ENCODE assay signal across 22 cellular contexts in the genomic region with DNA sequence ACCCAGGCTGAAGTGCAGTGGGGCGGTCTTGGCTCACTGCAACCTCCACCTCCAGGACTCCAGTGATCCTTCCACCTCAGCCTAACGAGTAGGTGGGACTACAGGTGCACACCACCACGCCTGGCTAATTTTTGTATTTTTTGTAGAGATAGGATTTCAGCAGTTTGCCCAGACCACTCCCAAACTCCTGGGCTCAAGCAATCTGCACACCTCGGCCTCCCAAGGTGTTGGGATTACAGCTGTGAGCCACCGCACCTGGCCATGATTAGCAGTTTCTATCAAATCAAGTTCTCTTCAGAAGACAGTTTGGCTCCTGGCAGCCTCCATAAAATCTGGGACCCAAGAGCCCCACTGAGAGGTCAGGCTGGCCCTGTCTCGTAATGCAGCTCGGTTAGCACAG. TPM values are rescaled to one million over a fixed set of nuclear protein-coding genes. Genes with fewer than 3 reads are reported as not detected.
DNase-seq lines count a peak whose midpoint lies in the region; ATAC-seq, FAIRE-seq and TF ChIP-seq lines count a peak whose summit lies in the region.
"Had no signal": no experiment of that assay in that cellular context is flagged by ENCODE, and none has a peak within 500 bp of the region (broad histone marks: within the 10 kb centered on the region; RNA-seq: fewer than 3 reads in every experiment).

No MANE protein-coding gene starts in this region.

- intact Hi-C loops in HepG2 (cut with micrococcal nuclease; ENCODE audit: unreplicated experiment) = no loop called here
- intact Hi-C loops in right lobe of liver (cut with DNase I) = no loop called here
- intact Hi-C loops in sigmoid colon (cut with DNase I) = no loop called here
- intact Hi-C loops in sciatic nerve (cut with DNase I) = no loop called here
- intact Hi-C loops in stomach (cut with DNase I; ENCODE audit: low total_unique reads) = no loop called here

- H3K36me3 Mint-ChIP-seq in brain = peaks cover 7% of the 10 kb centered on the region
- H3K36me3 Mint-ChIP-seq: CD4-positive, CD25-positive, alpha-beta regulatory T cell; IgD-negative memory B cell had no signal

- H3K9ac ChIP-seq in HepG2 (ENCODE audit: insufficient read depth, low read depth, low read length) = no peak overlapping the region

- no peak overlapping the region for H2AFZ ChIP-seq in HepG2 (ENCODE audit: low read length)

- DNase-seq in HepG2 (ENCODE audit: low spot score) (no peak), right lobe of liver (no peak), islet precursor cell (peak; percentile 24), sigmoid colon (peak; percentile 30), GM19239 (ENCODE audit: insufficient read length, low spot score) (no peak), sciatic nerve (ENCODE audit: low spot score) (no peak), stomach (no peak)
- DNase-seq: BE2C; C1 segment of cervical spinal cord; CD4-positive, CD25-positive, alpha-beta regulatory T cell; CD8-positive, alpha-beta memory T cell; COR-L47; KG1 had no signal

- H3K9me3 ChIP-seq in HepG2 (ENCODE audit: low read length) (no peaks in the 10 kb centered on the region), right lobe of liver (no peaks in the 10 kb centered on the region), sigmoid colon (no peaks in the 10 kb centered on the region), stomach (no peaks in the 10 kb centered on the region)
- H3K9me3 ChIP-seq: BE2C had no signal

- H3K27ac ChIP-seq in HepG2 (ENCODE audit: extremely low read length, insufficient read depth, low read length) = no peak overlapping the region
- H3K27ac ChIP-seq in right lobe of liver = no peak overlapping the region
- no peak overlapping the region for H3K27ac ChIP-seq in sigmoid colon
- no peak overlapping the region for H3K27ac ChIP-seq in stomach

- CTCF ChIA-PET in HepG2 (lab: Yijun Ruan, JAX; ENCODE audit: low intra/inter-chr PET ratio, low total read pairs) = no interaction called here

- TF ChIP-seq CTCF in HepG2 (CRISPR knock-in tag; IDR thresholded peaks at IDR 0.05) = no peak
- TF ChIP-seq CTCF in right lobe of liver (IDR thresholded peaks at IDR 0.05) = no peak
- no peak for TF ChIP-seq CTCF in brain (conservative IDR thresholded peaks at IDR 0.05)
- TF ChIP-seq CTCF in sigmoid colon (IDR thresholded peaks at IDR 0.05) = no peak
- no peak for TF ChIP-seq CTCF in stomach (IDR thresholded peaks at IDR 0.05)

- H3K4me1 ChIP-seq in HepG2 (ENCODE audit: insufficient read depth, low read length) (peaks cover 4% of the 10 kb centered on the region; the same call in 1 of the 2 replicates), right lobe of liver (no peaks in the 10 kb centered on the region), sigmoid colon (no peaks in the 10 kb centered on the region), stomach (no peaks in the 10 kb centered on the region)
- H3K4me1 ChIP-seq: BE2C had no signal

- peaks cover 32% of the 10 kb centered on the region for H3K4me1 Mint-ChIP-seq in brain
- H3K4me1 Mint-ChIP-seq: CD4-positive, CD25-positive, alpha-beta regulatory T cell; CD8-positive, alpha-beta memory T cell had no signal

- BruUV-seq in HepG2 (replicated peaks; lab: Mats Ljungman, UMichigan) = no TSS peak

- POLR2A ChIA-PET in HepG2 (lab: Yijun Ruan, JAX) = no interaction called here

- H4K20me1 ChIP-seq in HepG2 (ENCODE audit: insufficient read depth, low read length) = no peaks in the 10 kb centered on the region

- peak overlapping the region; percentile 26 to 87 (median 37) for H3K27ac Mint-ChIP-seq in brain
- H3K27ac Mint-ChIP-seq: CD4-positive, CD25-positive, alpha-beta regulatory T cell; HFFc6 had no signal

- TF ChIP-seq RAD21 in HepG2 (CRISPR knock-in tag; IDR thresholded peaks at IDR 0.05) = no peak

- 0 out of 2 replicates have a peak overlapping the region, but pooled peaks have one; percentile 13 for H3K4me2 ChIP-seq in HepG2 (ENCODE audit: low read depth, low read length)

- WGBS in HepG2 (ENCODE audit: low lambda C conversion rate) = 49% methylated on average over 7 of the region's 7 CpGs
- 63% methylated on average over 3 of the region's 7 CpGs for WGBS in right lobe of liver (ENCODE audit: insufficient coverage, low coverage, low lambda C conversion rate, missing lambda C conversion rate)
- WGBS in sigmoid colon, 2 donors = 92 to 93% methylated on average over 7 of the region's 7 CpGs
- WGBS in stomach, 5 donors = 94 to 96% (median 94%) methylated on average over 7 of the region's 7 CpGs

- no peaks in the 10 kb centered on the region for H3K9me3 Mint-ChIP-seq in brain
- H3K9me3 Mint-ChIP-seq: CD4-positive, CD25-positive, alpha-beta regulatory T cell; CD8-positive, alpha-beta memory T cell; HFFc6 had no signal

- ATAC-seq in HepG2 (no peak), right lobe of liver (no peak), sciatic nerve (no peak)
- ATAC-seq: HCT116 had no signal

- H3K4me3 ChIP-seq in HepG2 (replicated peaks in 1 of 3; ENCODE audit: insufficient read depth in 1 of 3, low read depth in 2 of 3, low read length in 3 of 3) = no peak overlapping the region; a peak in 1 of 6 replicates
- no peak overlapping the region for H3K4me3 ChIP-seq in right lobe of liver
- no peak overlapping the region for H3K4me3 ChIP-seq in sigmoid colon
- no peak overlapping the region for H3K4me3 ChIP-seq in stomach

- TF ChIP-seq POLR2A in HepG2 (IDR thresholded peaks at IDR 0.05; ENCODE audit: insufficient read depth in 1 of 2, low read depth in 2 of 2, low read length in 2 of 2) (no peak), right lobe of liver (IDR thresholded peaks at IDR 0.05) (no peak), sigmoid colon (IDR thresholded peaks at IDR 0.05) (no peak), stomach (IDR thresholded peaks at IDR 0.05) (no peak)

- TF ChIP-seq EP300 in HepG2 (IDR thresholded peaks at IDR 0.05; ENCODE audit: low read depth in 2 of 2, low read length in 2 of 2) (no peak), HepG2 (CRISPR knock-in tag; IDR thresholded peaks at IDR 0.05; ENCODE audit: borderline replicate concordance) (no peak), sigmoid colon (IDR thresholded peaks at IDR 0.05) (no peak), stomach (IDR thresholded peaks at IDR 0.05) (no peak)

- H3K27me3 ChIP-seq in HepG2 (ENCODE audit: control insufficient read depth in 1 of 2, insufficient read depth in 2 of 2, low read length in 2 of 2) (peaks cover 1 to 7% of the 10 kb centered on the region in 2 experiments), right lobe of liver (no peaks in the 10 kb centered on the region), sigmoid colon (no peaks in the 10 kb centered on the region), stomach (no peaks in the 10 kb centered on the region)
- H3K27me3 ChIP-seq: BE2C had no signal

- H3K36me3 ChIP-seq in HepG2 (replicated peaks in 1 of 2; ENCODE audit: control insufficient read depth in 1 of 2, insufficient read depth in 2 of 2, low read length in 2 of 2) (no peaks in the 10 kb centered on the region), right lobe of liver (no peaks in the 10 kb centered on the region), sigmoid colon (no peaks in the 10 kb centered on the region), stomach (no peaks in the 10 kb centered on the region)
- H3K36me3 ChIP-seq: BE2C had no signal

- in situ Hi-C loops in HepG2 (cut with HindIII; ENCODE audit: extremely low pct_ligation_motif_present, low pct_unique_long_range_greater_than_20kb) = no loop called here

- H3K4me3 Mint-ChIP-seq in brain = peak overlapping the region in 1 of 5 experiments; percentile 60
- H3K4me3 Mint-ChIP-seq: CD4-positive, CD25-positive, alpha-beta regulatory T cell; CD8-positive, alpha-beta memory T cell; HFFc6 had no signal

- no peaks in the 10 kb centered on the region for H3K79me2 ChIP-seq in HepG2 (ENCODE audit: insufficient read depth, low read length)

- FAIRE-seq in HepG2 (lab: Jason Lieb, UNC) (no peak), GM19239 (lab: Jason Lieb, UNC) (no peak)
- FAIRE-seq: G401.6, GM12892, GM18507, H54, HTR-8/SVneo had no signal

- H3K27me3 Mint-ChIP-seq in brain = no peaks in the 10 kb centered on the region

TF ChIP-seq in HepG2, 621 proteins besides CTCF, POLR2A, EP300 and RAD21 (continues in another document):
- TF ChIP-seq TBX3 (IDR thresholded peaks at IDR 0.05; ENCODE audit: borderline replicate concordance) = no peak

RNA-seq across cellular contexts. Expression of a gene that starts 26.4 kb away (rescaled TPM):
- total RNA-seq in HepG2 (2016; rRNA removed; fragmentation: Illumina TruSeq; extraction: Trizol) (4.2 and 7.0 TPM in 2 replicates), right lobe of liver (10 to 100 TPM in 3 of 6 experiments, 1 to 10 TPM in 3; 8.9 to 17.5 (median 10.0) TPM), sigmoid colon (10 to 100 TPM; 31.6 to 51.7 (median 34.7) TPM), sciatic nerve (60.9 TPM), stomach (100 to 1,000 TPM in 2 of 5 donors, 10 to 100 TPM in 3; 38.8 to 327 (median 96.2) TPM)
- 1.8 and 2.6 TPM in 2 replicates for total RNA-seq in HepG2 (2016; cell fraction: cytosol; rRNA removed; fragmentation: Illumina TruSeq; extraction: Trizol; ENCODE audit: low read depth)
- total RNA-seq in HepG2 (2016; cell fraction: insoluble cytoplasmic fraction; rRNA removed; fragmentation: Illumina TruSeq; extraction: Trizol) = 3.7 and 4.1 TPM in 2 replicates
- total RNA-seq in HepG2 (2016; cell fraction: membrane; rRNA removed; fragmentation: Illumina TruSeq; extraction: Trizol) = 1.2 and 1.3 TPM in 2 replicates
- 5.2 and 6.5 TPM in 2 replicates for total RNA-seq in HepG2 (2016; cell fraction: nucleus; rRNA removed; fragmentation: Illumina TruSeq; extraction: Trizol)
- polyA plus RNA-seq in HepG2 (2011; rRNA removed) (2.1 and 2.9 TPM in 2 replicates), brain (ENCODE audit: insufficient read depth, low read depth, low replicate concordance) (17.8 TPM), sigmoid colon (10 to 100 TPM; 19.8 to 26.8 (median 25.5) TPM), stomach (10 to 100 TPM; 11.2 to 26.1 (median 24.8) TPM)
- polyA plus RNA-seq in HepG2 (2011; cell fraction: cytosol; rRNA removed) = 2.1 and 2.4 TPM in 2 replicates
- 2.8 and 4.0 TPM in 2 replicates for polyA plus RNA-seq in HepG2 (2011; cell fraction: nucleus; rRNA removed)
- 1.9 and 2.8 TPM in 2 replicates for polyA plus RNA-seq in HepG2 (2012)
- 0.27 and 0.29 TPM in 2 replicates for polyA plus RNA-seq in HepG2 (2016; cell fraction: cytosol; fragmentation: Illumina TruSeq; extraction: Trizol; ENCODE audit: low read depth)
- 2.8 and 2.9 TPM in 2 replicates for polyA plus RNA-seq in HepG2 (2016; cell fraction: insoluble cytoplasmic fraction; fragmentation: Illumina TruSeq; extraction: Trizol; ENCODE audit: low read depth)
- polyA plus RNA-seq in HepG2 (2016; cell fraction: membrane; fragmentation: Illumina TruSeq; extraction: Trizol; ENCODE audit: low read depth) = 0.50 and 0.55 TPM in 2 replicates
- polyA plus RNA-seq in HepG2 (2016; cell fraction: nucleus; fragmentation: Illumina TruSeq; extraction: Trizol; ENCODE audit: insufficient read depth, low read depth) = 2.9 and 3.5 TPM in 2 replicates
- 10.3 and 18.9 TPM in 2 replicates for polyA minus RNA-seq in HepG2 (2011; rRNA and poly(A)+ RNA removed; ENCODE audit: low replicate concordance)
- polyA minus RNA-seq in HepG2 (2011; cell fraction: cytosol; rRNA and poly(A)+ RNA removed) = 4.3 and 6.3 TPM in 2 replicates
- 10.4 and 12.2 TPM in 2 replicates for polyA minus RNA-seq in HepG2 (2011; cell fraction: nucleus; rRNA and poly(A)+ RNA removed)

Comparison
In these comparisons a context has a peak if more than half of its experiments do, and no peak if none do; other contexts are left out.
1. DNase-seq: peak in islet precursor cell (single experiment) and sigmoid colon (single experiment); none in HepG2 (single experiment), right lobe of liver (0 of 3), GM19239 (single experiment), sciatic nerve (single experiment) and stomach (single experiment).